Comparison of ENCODE assay signal across 1 cellular context in the genomic region with DNA sequence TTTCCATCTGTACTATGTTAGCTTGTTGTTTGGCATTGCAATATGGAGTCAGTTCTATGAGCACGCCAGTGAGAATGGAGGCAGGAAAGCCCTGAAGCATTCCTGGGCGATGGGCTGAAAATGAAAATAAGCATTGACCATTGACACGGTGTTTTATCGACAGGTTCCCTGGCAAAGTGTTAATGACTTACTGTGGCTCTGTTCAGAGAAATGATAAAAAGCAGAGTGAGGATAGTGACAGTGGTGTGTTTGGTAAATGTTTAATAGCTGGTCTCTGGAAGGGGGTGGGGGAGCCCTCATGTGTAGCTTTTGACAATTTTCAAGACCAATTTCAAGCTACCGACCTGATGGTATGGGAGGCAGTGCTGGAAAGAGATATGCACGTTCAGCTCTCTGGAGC.
TF ChIP-seq lines count a peak whose summit lies in the region.

No MANE protein-coding gene starts in this region.

TF ChIP-seq in GM23338, 12 proteins besides CTCF, POLR2A, EP300 and RAD21 (continued from another document):
- TF ChIP-seq, protein P1, sequence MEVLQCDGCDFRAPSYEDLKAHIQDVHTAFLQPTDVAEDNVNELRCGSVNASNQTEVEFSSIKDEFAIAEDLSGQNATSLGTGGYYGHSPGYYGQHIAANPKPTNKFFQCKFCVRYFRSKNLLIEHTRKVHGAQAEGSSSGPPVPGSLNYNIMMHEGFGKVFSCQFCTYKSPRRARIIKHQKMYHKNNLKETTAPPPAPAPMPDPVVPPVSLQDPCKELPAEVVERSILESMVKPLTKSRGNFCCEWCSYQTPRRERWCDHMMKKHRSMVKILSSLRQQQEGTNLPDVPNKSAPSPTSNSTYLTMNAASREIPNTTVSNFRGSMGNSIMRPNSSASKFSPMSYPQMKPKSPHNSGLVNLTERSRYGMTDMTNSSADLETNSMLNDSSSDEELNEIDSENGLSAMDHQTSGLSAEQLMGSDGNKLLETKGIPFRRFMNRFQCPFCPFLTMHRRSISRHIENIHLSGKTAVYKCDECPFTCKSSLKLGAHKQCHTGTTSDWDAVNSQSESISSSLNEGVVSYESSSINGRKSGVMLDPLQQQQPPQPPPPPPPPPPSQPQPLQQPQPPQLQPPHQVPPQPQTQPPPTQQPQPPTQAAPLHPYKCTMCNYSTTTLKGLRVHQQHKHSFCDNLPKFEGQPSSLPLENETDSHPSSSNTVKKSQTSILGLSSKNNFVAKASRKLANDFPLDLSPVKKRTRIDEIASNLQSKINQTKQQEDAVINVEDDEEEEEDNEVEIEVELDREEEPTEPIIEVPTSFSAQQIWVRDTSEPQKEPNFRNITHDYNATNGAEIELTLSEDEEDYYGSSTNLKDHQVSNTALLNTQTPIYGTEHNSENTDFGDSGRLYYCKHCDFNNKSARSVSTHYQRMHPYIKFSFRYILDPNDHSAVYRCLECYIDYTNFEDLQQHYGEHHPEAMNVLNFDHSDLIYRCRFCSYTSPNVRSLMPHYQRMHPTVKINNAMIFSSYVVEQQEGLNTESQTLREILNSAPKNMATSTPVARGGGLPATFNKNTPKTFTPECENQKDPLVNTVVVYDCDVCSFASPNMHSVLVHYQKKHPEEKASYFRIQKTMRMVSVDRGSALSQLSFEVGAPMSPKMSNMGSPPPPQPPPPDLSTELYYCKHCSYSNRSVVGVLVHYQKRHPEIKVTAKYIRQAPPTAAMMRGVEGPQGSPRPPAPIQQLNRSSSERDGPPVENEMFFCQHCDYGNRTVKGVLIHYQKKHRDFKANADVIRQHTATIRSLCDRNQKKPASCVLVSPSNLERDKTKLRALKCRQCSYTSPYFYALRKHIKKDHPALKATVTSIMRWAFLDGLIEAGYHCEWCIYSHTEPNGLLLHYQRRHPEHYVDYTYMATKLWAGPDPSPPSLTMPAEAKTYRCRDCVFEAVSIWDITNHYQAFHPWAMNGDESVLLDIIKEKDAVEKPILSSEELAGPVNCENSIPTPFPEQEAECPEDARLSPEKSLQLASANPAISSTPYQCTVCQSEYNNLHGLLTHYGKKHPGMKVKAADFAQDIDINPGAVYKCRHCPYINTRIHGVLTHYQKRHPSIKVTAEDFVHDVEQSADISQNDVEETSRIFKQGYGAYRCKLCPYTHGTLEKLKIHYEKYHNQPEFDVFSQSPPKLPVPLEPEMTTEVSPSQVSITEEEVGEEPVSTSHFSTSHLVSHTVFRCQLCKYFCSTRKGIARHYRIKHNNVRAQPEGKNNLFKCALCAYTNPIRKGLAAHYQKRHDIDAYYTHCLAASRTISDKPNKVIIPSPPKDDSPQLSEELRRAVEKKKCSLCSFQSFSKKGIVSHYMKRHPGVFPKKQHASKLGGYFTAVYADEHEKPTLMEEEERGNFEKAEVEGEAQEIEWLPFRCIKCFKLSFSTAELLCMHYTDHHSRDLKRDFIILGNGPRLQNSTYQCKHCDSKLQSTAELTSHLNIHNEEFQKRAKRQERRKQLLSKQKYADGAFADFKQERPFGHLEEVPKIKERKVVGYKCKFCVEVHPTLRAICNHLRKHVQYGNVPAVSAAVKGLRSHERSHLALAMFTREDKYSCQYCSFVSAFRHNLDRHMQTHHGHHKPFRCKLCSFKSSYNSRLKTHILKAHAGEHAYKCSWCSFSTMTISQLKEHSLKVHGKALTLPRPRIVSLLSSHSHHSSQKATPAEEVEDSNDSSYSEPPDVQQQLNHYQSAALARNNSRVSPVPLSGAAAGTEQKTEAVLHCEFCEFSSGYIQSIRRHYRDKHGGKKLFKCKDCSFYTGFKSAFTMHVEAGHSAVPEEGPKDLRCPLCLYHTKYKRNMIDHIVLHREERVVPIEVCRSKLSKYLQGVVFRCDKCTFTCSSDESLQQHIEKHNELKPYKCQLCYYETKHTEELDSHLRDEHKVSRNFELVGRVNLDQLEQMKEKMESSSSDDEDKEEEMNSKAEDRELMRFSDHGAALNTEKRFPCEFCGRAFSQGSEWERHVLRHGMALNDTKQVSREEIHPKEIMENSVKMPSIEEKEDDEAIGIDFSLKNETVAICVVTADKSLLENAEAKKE (CRISPR knock-in tag; IDR thresholded peaks at IDR 0.05): no peak
- TF ChIP-seq, protein P2, sequence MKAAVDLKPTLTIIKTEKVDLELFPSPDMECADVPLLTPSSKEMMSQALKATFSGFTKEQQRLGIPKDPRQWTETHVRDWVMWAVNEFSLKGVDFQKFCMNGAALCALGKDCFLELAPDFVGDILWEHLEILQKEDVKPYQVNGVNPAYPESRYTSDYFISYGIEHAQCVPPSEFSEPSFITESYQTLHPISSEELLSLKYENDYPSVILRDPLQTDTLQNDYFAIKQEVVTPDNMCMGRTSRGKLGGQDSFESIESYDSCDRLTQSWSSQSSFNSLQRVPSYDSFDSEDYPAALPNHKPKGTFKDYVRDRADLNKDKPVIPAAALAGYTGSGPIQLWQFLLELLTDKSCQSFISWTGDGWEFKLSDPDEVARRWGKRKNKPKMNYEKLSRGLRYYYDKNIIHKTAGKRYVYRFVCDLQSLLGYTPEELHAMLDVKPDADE (IDR thresholded peaks at IDR 0.05): no peak
- TF ChIP-seq ZNF331 (CRISPR knock-in tag; IDR thresholded peaks at IDR 0.05; ENCODE audit: low read depth): no peak
- no peak for TF ChIP-seq REST (IDR thresholded peaks at IDR 0.05; ENCODE audit: unreplicated experiment)
- no peak for TF ChIP-seq POLR2AphosphoS5 (IDR thresholded peaks at IDR 0.05; ENCODE audit: low read depth)
- no peak for TF ChIP-seq EZH2phosphoT487 (IDR thresholded peaks at IDR 0.05; ENCODE audit: unreplicated experiment)
- no peak for TF ChIP-seq CREB1 (CRISPR knock-in tag; IDR thresholded peaks at IDR 0.05; ENCODE audit: low read depth)
- TF ChIP-seq ZNF114 (CRISPR knock-in tag; IDR thresholded peaks at IDR 0.05): no peak
TF ChIP-seq in GM23338: peak in this region for 0.
